8 cellular contexts compared by ENCODE assay signal in genomic region chr13:30551194-30551593, GRCh38.
DNase-seq lines count a peak whose midpoint lies in the region; TF ChIP-seq lines count a peak whose summit lies in the region.

No MANE protein-coding gene starts in this region.

- CTCF ChIA-PET in activated naive CD4-positive, alpha-beta T cell treated with anti-CD3 and anti-CD28 coated beads for 36 hours (lab: Charles Lee) = interaction anchor here (0.6 to 1.1 kb wide), 3 partner anchors 33 to 216 kb away, joined by 3 read pairs; no protein-coding TSS in a partner anchor

- H3K4me1 Mint-ChIP-seq in activated naive CD4-positive, alpha-beta T cell treated with anti-CD3 and anti-CD28 coated beads for 36 hours (ENCODE audit: low read depth) = peaks cover 2% of the 10 kb centered on the region

- no peak overlapping the region for H3K4me3 ChIP-seq in HL-60 (replicated peaks; ENCODE audit: insufficient read depth, low read length)

- H3K4me3 Mint-ChIP-seq in activated naive CD4-positive, alpha-beta T cell treated with anti-CD3 and anti-CD28 coated beads for 36 hours = no peak overlapping the region

- H3K27me3 Mint-ChIP-seq in activated naive CD4-positive, alpha-beta T cell treated with anti-CD3 and anti-CD28 coated beads for 36 hours (ENCODE audit: low read depth) = no peaks in the 10 kb centered on the region

- no peaks in the 10 kb centered on the region for H3K36me3 Mint-ChIP-seq in activated naive CD4-positive, alpha-beta T cell treated with anti-CD3 and anti-CD28 coated beads for 36 hours (ENCODE audit: low read depth)

- H3K27ac Mint-ChIP-seq in activated naive CD4-positive, alpha-beta T cell treated with anti-CD3 and anti-CD28 coated beads for 36 hours = no peak overlapping the region

- peak; percentile 30 for DNase-seq in activated naive CD4-positive, alpha-beta T cell treated with anti-CD3 and anti-CD28 coated beads for 36 hours
- no peak for DNase-seq in activated naive CD4-positive, alpha-beta T cell treated with anti-CD3 and anti-CD28 coated beads, Interleukin-2, amount 50 U/mL, for 16 hours
- peak in 1 of 2 experiments; percentile 54 for DNase-seq in HL-60 (ENCODE audit: low read depth in 1 of 2, low spot score in 1 of 2)
- peak; percentile 47 for DNase-seq in SW480 (ENCODE audit: low spot score)
- DNase-seq in hepatic stellate cell (ENCODE audit: low spot score) = peak; percentile 19
- no peak for DNase-seq in dedifferentiated amniotic fluid mesenchymal stem cell (ENCODE audit: extremely low spot score)
- DNase-seq in T1000 (lab: John Stamatoyannopoulos, UW) = no peak
- DNase-seq in ecto neural progenitor cell (ENCODE audit: low spot score) = no peak

- no peaks in the 10 kb centered on the region for H3K9me3 Mint-ChIP-seq in activated naive CD4-positive, alpha-beta T cell treated with anti-CD3 and anti-CD28 coated beads for 36 hours

- peak; percentile 11 for TF ChIP-seq CTCF in HL-60 (IDR thresholded peaks at IDR 0.05; ENCODE audit: insufficient read depth, low read length)

- no peak overlapping the region for H3K27ac ChIP-seq in HL-60 (replicated peaks)

- intact Hi-C loops in activated naive CD4-positive, alpha-beta T cell treated with anti-CD3 and anti-CD28 coated beads for 36 hours (cut with micrococcal nuclease) = loop anchor here (1.0 to 2.0 kb wide), 5 partner anchors 84 to 419 kb away; no protein-coding TSS in a partner anchor

- no peaks in the 10 kb centered on the region for H3K27me3 ChIP-seq in HL-60 (ENCODE audit: insufficient read depth, poor library complexity, severe bottlenecking)

Comparison
In these comparisons a context has a peak if more than half of its experiments do, and no peak if none do; other contexts are left out.
1. DNase-seq: peak in activated naive CD4-positive, alpha-beta T cell treated with anti-CD3 and anti-CD28 coated beads for 36 hours (single experiment), SW480 (single experiment) and hepatic stellate cell (single experiment); none in activated naive CD4-positive, alpha-beta T cell treated with anti-CD3 and anti-CD28 coated beads, Interleukin-2, amount 50 U/mL, for 16 hours (single experiment), dedifferentiated amniotic fluid mesenchymal stem cell (single experiment), T1000 (single experiment) and ecto neural progenitor cell (single experiment).